1 cellular context compared by ENCODE assay signal in genomic region chr7:73688288-73688687, GRCh38.
A peak's percentile ranks its signal among the peaks of the same experiment; 100 is the strongest.
TF ChIP-seq lines count a peak whose summit lies in the region.

No MANE protein-coding gene starts in this region.

TF ChIP-seq in H1, 55 proteins besides CTCF, POLR2A, EP300 and RAD21:
- TF ChIP-seq ASH2L (IDR thresholded peaks at IDR 0.05; ENCODE audit: low read length) (no peak), SP1 (IDR thresholded peaks at IDR 0.05; ENCODE audit: low read depth, low read length) (no peak), CBX8 (IDR thresholded peaks at IDR 0.05; ENCODE audit: borderline replicate concordance, low read depth, low read length) (no peak), YY1 (IDR thresholded peaks at IDR 0.05; ENCODE audit: low read depth, low read length) (peak; percentile 83), KDM4A (IDR thresholded peaks at IDR 0.05; ENCODE audit: low read depth, low read length, severe bottlenecking) (no peak), CHD2 (IDR thresholded peaks at IDR 0.05; ENCODE audit: low read length) (no peak)
TF ChIP-seq in H1: peak in this region for 1.
